1 cellular context compared by ENCODE assay signal in the genomic region with DNA sequence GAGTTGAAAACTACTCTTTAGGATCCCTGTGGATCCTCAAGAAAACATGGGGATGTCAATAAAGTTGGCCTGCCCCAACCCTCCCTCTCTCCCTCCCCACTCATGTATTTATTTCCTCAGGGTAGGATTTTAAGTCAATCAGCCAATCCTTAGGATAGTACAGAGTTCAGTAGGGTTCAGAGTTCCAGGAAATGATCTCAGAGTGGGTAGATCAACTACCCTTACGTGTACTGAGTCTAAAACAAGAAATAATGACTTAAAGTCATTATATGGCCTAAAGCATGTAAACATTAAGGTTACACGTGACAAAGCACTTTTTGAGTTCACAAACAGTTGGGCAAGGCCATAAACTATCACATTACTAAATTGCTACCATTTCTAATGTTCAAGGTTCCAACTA.
TF ChIP-seq lines count a peak whose summit lies in the region.

No MANE protein-coding gene starts in this region.

TF ChIP-seq in HepG2, 621 proteins besides CTCF, POLR2A, EP300 and RAD21 (continued from another document):
- TF ChIP-seq AHDC1 (CRISPR knock-in tag; IDR thresholded peaks at IDR 0.05; ENCODE audit: borderline replicate concordance) = peak; percentile 43; the same call in 1 of the 2 replicates
- TF ChIP-seq, protein P1, sequence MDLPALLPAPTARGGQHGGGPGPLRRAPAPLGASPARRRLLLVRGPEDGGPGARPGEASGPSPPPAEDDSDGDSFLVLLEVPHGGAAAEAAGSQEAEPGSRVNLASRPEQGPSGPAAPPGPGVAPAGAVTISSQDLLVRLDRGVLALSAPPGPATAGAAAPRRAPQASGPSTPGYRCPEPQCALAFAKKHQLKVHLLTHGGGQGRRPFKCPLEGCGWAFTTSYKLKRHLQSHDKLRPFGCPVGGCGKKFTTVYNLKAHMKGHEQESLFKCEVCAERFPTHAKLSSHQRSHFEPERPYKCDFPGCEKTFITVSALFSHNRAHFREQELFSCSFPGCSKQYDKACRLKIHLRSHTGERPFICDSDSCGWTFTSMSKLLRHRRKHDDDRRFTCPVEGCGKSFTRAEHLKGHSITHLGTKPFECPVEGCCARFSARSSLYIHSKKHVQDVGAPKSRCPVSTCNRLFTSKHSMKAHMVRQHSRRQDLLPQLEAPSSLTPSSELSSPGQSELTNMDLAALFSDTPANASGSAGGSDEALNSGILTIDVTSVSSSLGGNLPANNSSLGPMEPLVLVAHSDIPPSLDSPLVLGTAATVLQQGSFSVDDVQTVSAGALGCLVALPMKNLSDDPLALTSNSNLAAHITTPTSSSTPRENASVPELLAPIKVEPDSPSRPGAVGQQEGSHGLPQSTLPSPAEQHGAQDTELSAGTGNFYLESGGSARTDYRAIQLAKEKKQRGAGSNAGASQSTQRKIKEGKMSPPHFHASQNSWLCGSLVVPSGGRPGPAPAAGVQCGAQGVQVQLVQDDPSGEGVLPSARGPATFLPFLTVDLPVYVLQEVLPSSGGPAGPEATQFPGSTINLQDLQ (CRISPR knock-in tag; IDR thresholded peaks at IDR 0.05) = no peak
- TF ChIP-seq, protein P2, sequence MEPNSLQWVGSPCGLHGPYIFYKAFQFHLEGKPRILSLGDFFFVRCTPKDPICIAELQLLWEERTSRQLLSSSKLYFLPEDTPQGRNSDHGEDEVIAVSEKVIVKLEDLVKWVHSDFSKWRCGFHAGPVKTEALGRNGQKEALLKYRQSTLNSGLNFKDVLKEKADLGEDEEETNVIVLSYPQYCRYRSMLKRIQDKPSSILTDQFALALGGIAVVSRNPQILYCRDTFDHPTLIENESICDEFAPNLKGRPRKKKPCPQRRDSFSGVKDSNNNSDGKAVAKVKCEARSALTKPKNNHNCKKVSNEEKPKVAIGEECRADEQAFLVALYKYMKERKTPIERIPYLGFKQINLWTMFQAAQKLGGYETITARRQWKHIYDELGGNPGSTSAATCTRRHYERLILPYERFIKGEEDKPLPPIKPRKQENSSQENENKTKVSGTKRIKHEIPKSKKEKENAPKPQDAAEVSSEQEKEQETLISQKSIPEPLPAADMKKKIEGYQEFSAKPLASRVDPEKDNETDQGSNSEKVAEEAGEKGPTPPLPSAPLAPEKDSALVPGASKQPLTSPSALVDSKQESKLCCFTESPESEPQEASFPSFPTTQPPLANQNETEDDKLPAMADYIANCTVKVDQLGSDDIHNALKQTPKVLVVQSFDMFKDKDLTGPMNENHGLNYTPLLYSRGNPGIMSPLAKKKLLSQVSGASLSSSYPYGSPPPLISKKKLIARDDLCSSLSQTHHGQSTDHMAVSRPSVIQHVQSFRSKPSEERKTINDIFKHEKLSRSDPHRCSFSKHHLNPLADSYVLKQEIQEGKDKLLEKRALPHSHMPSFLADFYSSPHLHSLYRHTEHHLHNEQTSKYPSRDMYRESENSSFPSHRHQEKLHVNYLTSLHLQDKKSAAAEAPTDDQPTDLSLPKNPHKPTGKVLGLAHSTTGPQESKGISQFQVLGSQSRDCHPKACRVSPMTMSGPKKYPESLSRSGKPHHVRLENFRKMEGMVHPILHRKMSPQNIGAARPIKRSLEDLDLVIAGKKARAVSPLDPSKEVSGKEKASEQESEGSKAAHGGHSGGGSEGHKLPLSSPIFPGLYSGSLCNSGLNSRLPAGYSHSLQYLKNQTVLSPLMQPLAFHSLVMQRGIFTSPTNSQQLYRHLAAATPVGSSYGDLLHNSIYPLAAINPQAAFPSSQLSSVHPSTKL (CRISPR knock-in tag; IDR thresholded peaks at IDR 0.05) = peak; percentile 16; the same call in 1 of the 2 replicates
- no peak for TF ChIP-seq ZSCAN12 (CRISPR knock-in tag; IDR thresholded peaks at IDR 0.05)
- TF ChIP-seq SAP130 (CRISPR knock-in tag; IDR thresholded peaks at IDR 0.05; ENCODE audit: low read depth) = peak; percentile 44
- TF ChIP-seq ZNF143 (CRISPR knock-in tag; IDR thresholded peaks at IDR 0.05) = no peak
- peak; percentile 74 for TF ChIP-seq POGZ (CRISPR knock-in tag; IDR thresholded peaks at IDR 0.05)
- TF ChIP-seq ZNF83 (CRISPR knock-in tag; IDR thresholded peaks at IDR 0.05; ENCODE audit: borderline replicate concordance) = no peak
- no peak for TF ChIP-seq FOXK1 (CRISPR knock-in tag; IDR thresholded peaks at IDR 0.05; ENCODE audit: borderline replicate concordance, low read depth)
- no peak for TF ChIP-seq KAT2B (IDR thresholded peaks at IDR 0.05; ENCODE audit: borderline replicate concordance, low read depth, low read length)
- peak; percentile 83; the same call in 1 of the 2 replicates for TF ChIP-seq HOMEZ (CRISPR knock-in tag; IDR thresholded peaks at IDR 0.05; ENCODE audit: low read depth)
- no peak for TF ChIP-seq ONECUT2 (CRISPR knock-in tag; IDR thresholded peaks at IDR 0.05)
